In the genomic region with DNA sequence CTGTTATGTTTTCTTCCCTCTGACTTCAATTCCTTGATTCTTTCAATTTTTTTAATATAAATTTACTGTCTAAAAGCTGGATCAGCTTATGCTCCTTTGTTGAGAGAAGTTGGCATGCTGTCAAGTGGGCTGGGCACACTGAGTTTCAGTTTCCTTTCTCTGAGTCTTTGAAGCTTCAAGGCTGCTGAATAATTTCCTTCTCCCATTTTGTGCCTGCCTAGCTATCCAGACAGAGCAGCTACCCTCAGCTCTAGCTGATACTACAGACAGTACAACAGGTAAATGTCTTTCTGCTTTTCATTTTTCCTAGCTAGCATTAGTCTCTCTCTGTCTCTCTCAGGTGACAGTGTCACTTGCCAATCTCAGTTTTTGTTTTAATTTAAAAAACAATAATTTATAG, we compare ENCODE assay signal across 8 cellular contexts.
A peak's percentile ranks its signal among the peaks of the same experiment; 100 is the strongest.
DNase-seq lines count a peak whose midpoint lies in the region; ATAC-seq lines count a peak whose summit lies in the region.

A gene with protein sequence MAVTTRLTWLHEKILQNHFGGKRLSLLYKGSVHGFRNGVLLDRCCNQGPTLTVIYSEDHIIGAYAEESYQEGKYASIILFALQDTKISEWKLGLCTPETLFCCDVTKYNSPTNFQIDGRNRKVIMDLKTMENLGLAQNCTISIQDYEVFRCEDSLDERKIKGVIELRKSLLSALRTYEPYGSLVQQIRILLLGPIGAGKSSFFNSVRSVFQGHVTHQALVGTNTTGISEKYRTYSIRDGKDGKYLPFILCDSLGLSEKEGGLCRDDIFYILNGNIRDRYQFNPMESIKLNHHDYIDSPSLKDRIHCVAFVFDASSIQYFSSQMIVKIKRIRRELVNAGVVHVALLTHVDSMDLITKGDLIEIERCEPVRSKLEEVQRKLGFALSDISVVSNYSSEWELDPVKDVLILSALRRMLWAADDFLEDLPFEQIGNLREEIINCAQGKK (plus strand): TSS at position 204 of the 400 bp plus-strand sequence. CDS start 365 bp downstream, outside the sequence.

- peak; percentile 91 for ATAC-seq in HG03469 (IDR thresholded peaks at IDR 0.05; ENCODE audit: unreplicated experiment)

- peaks cover 50% of the 10 kb centered on the region for H3K4me1 Mint-ChIP-seq in T-helper 2 cell treated with Interferon-gamma antibody and Interleukin-4, amounts not matched to agents 5 μg/mL and 100 μg/mL, for 36 hours (ENCODE audit: low read depth)

- peaks cover 35% of the 10 kb centered on the region for H3K9me3 Mint-ChIP-seq in T-helper 2 cell treated with Interferon-gamma antibody and Interleukin-4, amounts not matched to agents 5 μg/mL and 100 μg/mL, for 36 hours

- DNase-seq in AML-193 (lab: John Stamatoyannopoulos, UW) (peak; percentile 74 to 82), GM19238 (ENCODE audit: insufficient read length, low spot score) (peak; percentile 14), astrocyte of the hippocampus (ENCODE audit: low read depth, low spot score) (peak; percentile 92), iris pigment epithelial cell (ENCODE audit: low read depth) (peak; percentile 90), 8988T (no peak)
- DNase-seq in T-helper 2 cell treated with Interferon-gamma antibody and Interleukin-4, amounts not matched to agents 5 μg/mL and 100 μg/mL, for 36 hours (ENCODE audit: low spot score), result peak; percentile 41
- DNase-seq in stimulated activated CD4-positive, alpha-beta T cell treated with anti-CD3 and anti-CD28 coated beads, Interleukin-1b, Interleukin-23, amount 100 ng/mL, for 48 hours, result peak; percentile 60

- peak within 1 kb of the TSS; percentile 83 for H3K27ac Mint-ChIP-seq in T-helper 2 cell treated with Interferon-gamma antibody and Interleukin-4, amounts not matched to agents 5 μg/mL and 100 μg/mL, for 36 hours

- H3K36me3 Mint-ChIP-seq in T-helper 2 cell treated with Interferon-gamma antibody and Interleukin-4, amounts not matched to agents 5 μg/mL and 100 μg/mL, for 36 hours (ENCODE audit: low read depth), result peaks cover 53% of the 10 kb centered on the region

- H3K4me3 Mint-ChIP-seq in T-helper 2 cell treated with Interferon-gamma antibody and Interleukin-4, amounts not matched to agents 5 μg/mL and 100 μg/mL, for 36 hours, result peak within 1 kb of the TSS; percentile 92

- no peaks in the 10 kb centered on the region for H3K27me3 Mint-ChIP-seq in T-helper 2 cell treated with Interferon-gamma antibody and Interleukin-4, amounts not matched to agents 5 μg/mL and 100 μg/mL, for 36 hours (ENCODE audit: low read depth)
